10 cellular contexts compared by ENCODE assay signal in the genomic region with DNA sequence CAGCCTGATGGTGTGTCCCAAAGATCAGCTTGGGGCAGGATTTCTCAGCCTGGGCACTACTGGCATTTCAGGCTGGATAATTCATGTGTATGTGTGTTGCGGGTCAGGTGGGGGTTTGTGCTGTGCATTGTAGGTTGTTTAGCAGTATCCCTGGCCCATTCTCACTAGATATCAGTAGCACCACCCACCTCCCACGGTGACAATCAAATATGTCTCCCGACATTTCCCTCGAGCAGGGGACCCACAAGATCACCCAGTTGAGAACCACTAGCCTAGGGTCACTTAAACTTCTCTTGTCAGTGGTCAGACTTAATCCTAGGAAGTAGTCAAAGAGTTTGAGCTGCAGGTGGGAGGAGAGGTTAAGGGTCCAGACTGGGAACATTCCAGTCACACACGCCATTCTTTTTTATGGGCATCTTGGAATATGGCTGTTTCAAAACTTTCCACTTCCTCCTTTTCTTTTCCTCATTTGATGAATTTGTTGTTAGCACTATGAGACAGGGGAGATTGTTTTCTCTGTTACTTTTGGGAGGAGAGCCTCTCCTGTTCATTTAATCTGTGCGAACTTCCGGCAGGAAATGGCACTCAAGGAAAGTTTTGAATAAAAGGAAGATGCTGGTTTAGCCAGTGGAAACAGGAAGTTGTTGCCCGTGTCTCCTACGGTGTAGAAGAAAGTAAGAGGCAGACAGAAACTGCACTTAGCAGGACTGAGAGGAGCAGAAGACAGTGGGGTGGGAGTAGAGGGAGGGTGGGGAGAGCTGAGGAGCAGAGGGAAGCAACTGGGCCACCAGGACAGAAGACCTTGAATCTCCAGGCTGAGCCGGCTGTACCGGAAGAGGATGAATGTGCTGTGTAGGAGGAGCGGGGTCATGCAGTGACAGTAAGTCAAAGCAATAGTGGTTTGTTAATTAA. TPM values are rescaled to one million over a fixed set of nuclear protein-coding genes. Genes with fewer than 3 reads are reported as not detected.
A peak's percentile ranks its signal among the peaks of the same experiment; 100 is the strongest.
DNase-seq lines count a peak whose midpoint lies in the region; ATAC-seq and TF ChIP-seq lines count a peak whose summit lies in the region.
"Had no signal": no experiment of that assay in that cellular context is flagged by ENCODE, and none has a peak within 500 bp of the region (broad histone marks: within the 10 kb centered on the region; RNA-seq: fewer than 3 reads in every experiment).

No MANE protein-coding gene starts in this region.

- H3K27ac Mint-ChIP-seq in IgD-negative memory B cell (peak overlapping the region in 1 of 3 donors; percentile 30), activated B cell treated with CpG ODN at 0.5 μM for 24 hours (peak overlapping the region; percentile 88)

- 62 to 67% methylated on average over 12 of the region's 12 CpGs for WGBS in heart right ventricle, 2 donors

- ATAC-seq in activated B cell treated with CpG ODN at 0.5 μM for 24 hours (ENCODE audit: low read depth), result peak; percentile 88
- peak; percentile 16 to 66 (median 49) for ATAC-seq in heart right ventricle
- no peak for ATAC-seq in omental fat pad (ENCODE audit: low FRiP score)

- peak overlapping the region in 6 of 10 donors; percentile 14 to 61 (median 52) for H3K27ac ChIP-seq in heart right ventricle
- H3K27ac ChIP-seq: vagina had no signal

- no peaks in the 10 kb centered on the region for H3K9me3 ChIP-seq in heart right ventricle
- H3K9me3 ChIP-seq: vagina had no signal

- POLR2A ChIA-PET in activated B cell treated with CpG ODN at 0.5 μM for 24 hours (lab: Charles Lee), result interaction anchor here (1.0 to 1.1 kb wide), 4 partner anchors 12 to 141 kb away, joined by 3 to 4 read pairs (median 3); partner anchors contain the start of gene HHEX

- H3K9me3 Mint-ChIP-seq in IgD-negative memory B cell, result no peaks in the 10 kb centered on the region
- no peaks in the 10 kb centered on the region for H3K9me3 Mint-ChIP-seq in activated B cell treated with CpG ODN at 0.5 μM for 24 hours

- H3K36me3 ChIP-seq in heart right ventricle, result no peaks in the 10 kb centered on the region
- H3K36me3 ChIP-seq: vagina had no signal

- intact Hi-C loops in activated B cell treated with CpG ODN at 0.5 μM for 24 hours (cut with micrococcal nuclease) (loop anchor here (1.0 to 5.0 kb wide), 2 partner anchors 38 to 73 kb away; no protein-coding TSS in a partner anchor), heart right ventricle (cut with DNase I) (no loop called here)

- H3K4me1 Mint-ChIP-seq in IgD-negative memory B cell (peaks cover 21 to 28% (median 22%) of the 10 kb centered on the region in 3 donors), activated B cell treated with CpG ODN at 0.5 μM for 24 hours (peaks cover 33% of the 10 kb centered on the region)

- peak overlapping the region in 6 of 10 donors; percentile 1 to 36 (median 14) for H3K4me3 ChIP-seq in heart right ventricle

- no peak for TF ChIP-seq CTCF in activated B cell treated with CpG ODN at 0.5 μM for 24 hours (IDR thresholded peaks at IDR 0.05)
- no peak for TF ChIP-seq CTCF in heart right ventricle (IDR thresholded peaks at IDR 0.05)
- no peak for TF ChIP-seq CTCF in omental fat pad (IDR thresholded peaks at IDR 0.05)

- H3K27me3 ChIP-seq in heart right ventricle, result no peaks in the 10 kb centered on the region
- H3K27me3 ChIP-seq: vagina had no signal

- H3K27me3 Mint-ChIP-seq in IgD-negative memory B cell, result peaks cover under 1% of the 10 kb centered on the region
- H3K27me3 Mint-ChIP-seq in activated B cell treated with CpG ODN at 0.5 μM for 24 hours, result no peaks in the 10 kb centered on the region

- DNase-seq in activated B cell treated with CpG ODN at 0.5 μM for 24 hours (no peak), heart right ventricle (peak in 1 of 2 donors; percentile 9), iPS-NIHi11 (ENCODE audit: low spot score) (no peak), DMS53 treated with DMSO at 0.1 percent for 48 hours (lab: John Stamatoyannopoulos, UW; ENCODE audit: unreplicated experiment) (no peak), omental fat pad (ENCODE audit: low spot score) (no peak), NCI-H2107 treated with DMSO at 0.1 percent for 48 hours (lab: John Stamatoyannopoulos, UW; ENCODE audit: unreplicated experiment) (no peak)
- DNase-seq in stimulated activated CD8-positive, alpha-beta memory T cell treated with anti-CD3 and anti-CD28 coated beads, Interleukin-4, amount 100 ng/mL, for 48 hours, result peak; percentile 47
- DNase-seq: NCI-H2029 treated with DMSO at 0.1 percent for 48 hours had no signal

- peak overlapping the region; percentile 6 to 97 (median 89) for H3K4me3 Mint-ChIP-seq in IgD-negative memory B cell
- H3K4me3 Mint-ChIP-seq in activated B cell treated with CpG ODN at 0.5 μM for 24 hours, result peak overlapping the region; percentile 87

- peaks cover 0 to 41% (median 16%) of the 10 kb centered on the region in 9 donors for H3K4me1 ChIP-seq in heart right ventricle
- H3K4me1 ChIP-seq: vagina had no signal

- CTCF ChIA-PET in activated B cell treated with CpG ODN at 0.5 μM for 24 hours (lab: Charles Lee), result interaction anchor here (0.9 kb wide), 1 partner anchor 12 kb away, joined by 4 read pairs; no protein-coding TSS in a partner anchor

- H3K36me3 Mint-ChIP-seq in IgD-negative memory B cell (peaks cover 1% of the 10 kb centered on the region), activated B cell treated with CpG ODN at 0.5 μM for 24 hours (ENCODE audit: low read depth) (no peaks in the 10 kb centered on the region)

RNA-seq across cellular contexts. Expression of gene EXOC6, which starts 17.6 kb away (rescaled TPM):
- polyA plus RNA-seq in IgD-negative memory B cell (12.4 TPM), heart right ventricle (1 to 10 TPM; 3.3 to 8.0 TPM)
- total RNA-seq in activated B cell treated with CpG ODN at 0.5 μM for 24 hours (15.3 and 17.3 TPM in 2 replicates), heart right ventricle (10 to 100 TPM in 2 of 10 donors, 1 to 10 TPM in 8; 8.7 to 11.7 (median 9.5) TPM), omental fat pad (10 to 100 TPM in 2 of 4 donors, 1 to 10 TPM in 2; 9.8 to 25.9 (median 10.9) TPM)
